In genomic region chr21:36945496-36946138, GRCh38 we compare ENCODE assay signal across 1 cellular context.
TF ChIP-seq lines count a peak whose summit lies in the region.

No MANE protein-coding gene starts in this region.

TF ChIP-seq in K562, 482 proteins besides CTCF, POLR2A, EP300 and RAD21 (continued from another document and continues in another):
- no peak for TF ChIP-seq CGGBP1 (CRISPR knock-in tag; IDR thresholded peaks at IDR 0.05)
- no peak for TF ChIP-seq ZNF551 (CRISPR knock-in tag; IDR thresholded peaks at IDR 0.05)
- TF ChIP-seq THRA (IDR thresholded peaks at IDR 0.05) = no peak
- peak; percentile 74 for TF ChIP-seq TEAD4 (IDR thresholded peaks at IDR 0.05; ENCODE audit: low read length)
- TF ChIP-seq TEAD4 (CRISPR knock-in tag; IDR thresholded peaks at IDR 0.05; ENCODE audit: borderline replicate concordance) = no peak
- no peak for TF ChIP-seq NR3C1 (CRISPR knock-in tag; IDR thresholded peaks at IDR 0.05)
- TF ChIP-seq ID3 (CRISPR knock-in tag; IDR thresholded peaks at IDR 0.05) = no peak
- no peak for TF ChIP-seq ID3 (tag; IDR thresholded peaks at IDR 0.05)
- no peak for TF ChIP-seq FOXJ2 (tag; IDR thresholded peaks at IDR 0.05)
- no peak for TF ChIP-seq GMEB1 (CRISPR knock-in tag; IDR thresholded peaks at IDR 0.05)
- TF ChIP-seq PREB (CRISPR knock-in tag; IDR thresholded peaks at IDR 0.05) = no peak
- TF ChIP-seq NONO (IDR thresholded peaks at IDR 0.05; ENCODE audit: low read depth in 2 of 2, low read length in 1 of 2) = no peak
- no peak for TF ChIP-seq WHSC1 (IDR thresholded peaks at IDR 0.05; ENCODE audit: low read length)
- no peak for TF ChIP-seq HOXB6 (CRISPR knock-in tag; IDR thresholded peaks at IDR 0.05; ENCODE audit: borderline replicate concordance)
- no peak for TF ChIP-seq SIX5 (IDR thresholded peaks at IDR 0.05; ENCODE audit: borderline replicate concordance in 1 of 2, insufficient read depth in 1 of 2, low read depth in 1 of 2, low read length in 2 of 2)
- TF ChIP-seq ARID3B (CRISPR knock-in tag; IDR thresholded peaks at IDR 0.05; ENCODE audit: borderline replicate concordance) = no peak
- TF ChIP-seq ZNF511 (CRISPR knock-in tag; IDR thresholded peaks at IDR 0.05) = no peak
- TF ChIP-seq ARID1B (IDR thresholded peaks at IDR 0.05) = peak; percentile 80
- no peak for TF ChIP-seq TCF15 (CRISPR knock-in tag; IDR thresholded peaks at IDR 0.05)
- TF ChIP-seq SP1 (CRISPR knock-in tag; IDR thresholded peaks at IDR 0.05) = no peak
- TF ChIP-seq ILF3 (IDR thresholded peaks at IDR 0.05; ENCODE audit: borderline replicate concordance) = no peak
- no peak for TF ChIP-seq CCNT2 (IDR thresholded peaks at IDR 0.05; ENCODE audit: borderline replicate concordance, extremely low read depth, insufficient read length, low read depth, low read length)
- TF ChIP-seq TCFL5 (CRISPR knock-in tag; conservative IDR thresholded peaks at IDR 0.05) = no peak
- TF ChIP-seq SMAD2 (IDR thresholded peaks at IDR 0.05; ENCODE audit: low read depth, low read length) = no peak
- no peak for TF ChIP-seq ZFP1 (CRISPR knock-in tag; IDR thresholded peaks at IDR 0.05)
- no peak for TF ChIP-seq HMGN3 (IDR thresholded peaks at IDR 0.05; ENCODE audit: borderline replicate concordance, extremely low read depth, insufficient read length, low read depth, low read length)
- no peak for TF ChIP-seq NFYB (IDR thresholded peaks at IDR 0.05; ENCODE audit: extremely low read depth, insufficient read length)
- TF ChIP-seq ZNF707 (CRISPR knock-in tag; conservative IDR thresholded peaks at IDR 0.05) = no peak
- TF ChIP-seq PHTF2 (CRISPR knock-in tag; IDR thresholded peaks at IDR 0.05) = no peak
- TF ChIP-seq IRF9 (tag; IDR thresholded peaks at IDR 0.05) = no peak
- TF ChIP-seq DPF2 (IDR thresholded peaks at IDR 0.05) = peak; percentile 77; the same call in 1 of the 2 replicates
- no peak for TF ChIP-seq ELK1 (CRISPR knock-in tag; IDR thresholded peaks at IDR 0.05)
- TF ChIP-seq ZNF785 (CRISPR knock-in tag; IDR thresholded peaks at IDR 0.05) = no peak
- no peak for TF ChIP-seq TRIM25 (IDR thresholded peaks at IDR 0.05; ENCODE audit: borderline replicate concordance)
- TF ChIP-seq ZNF449 (CRISPR knock-in tag; IDR thresholded peaks at IDR 0.05) = no peak
- TF ChIP-seq ZBTB17 (CRISPR knock-in tag; IDR thresholded peaks at IDR 0.05) = no peak
- TF ChIP-seq ZEB2 (IDR thresholded peaks at IDR 0.05) = peak; percentile 88
- no peak for TF ChIP-seq RCOR1 (IDR thresholded peaks at IDR 0.05; ENCODE audit: borderline replicate concordance in 1 of 2, low read depth in 2 of 2, low read length in 2 of 2)
- TF ChIP-seq RFX1 (IDR thresholded peaks at IDR 0.05) = peak; percentile 48; the same call in 1 of the 2 replicates
- TF ChIP-seq ZC3H8 (IDR thresholded peaks at IDR 0.05) = no peak
- TF ChIP-seq THRAP3 (IDR thresholded peaks at IDR 0.05; ENCODE audit: borderline replicate concordance) = no peak
- no peak for TF ChIP-seq MXI1 (IDR thresholded peaks at IDR 0.05; ENCODE audit: low read depth, low read length)
- TF ChIP-seq MTF1 (CRISPR knock-in tag; IDR thresholded peaks at IDR 0.05; ENCODE audit: borderline replicate concordance) = no peak
- TF ChIP-seq RBM15 (IDR thresholded peaks at IDR 0.05; ENCODE audit: insufficient read depth, low read length) = no peak
- TF ChIP-seq ZNF384 (IDR thresholded peaks at IDR 0.05; ENCODE audit: low read depth, low read length) = no peak
- no peak for TF ChIP-seq UBTF (IDR thresholded peaks at IDR 0.05; ENCODE audit: borderline replicate concordance in 1 of 2, low read depth in 2 of 2, low read length in 2 of 2)
- peak; percentile 62; the same call in 1 of the 2 replicates for TF ChIP-seq ZNF766 (CRISPR knock-in tag; conservative IDR thresholded peaks at IDR 0.05)
- peak; percentile 67; the same call in 1 of the 2 replicates for TF ChIP-seq SMARCA4 (IDR thresholded peaks at IDR 0.05)
- TF ChIP-seq ZNF561 (CRISPR knock-in tag; conservative IDR thresholded peaks at IDR 0.05) = no peak
- no peak for TF ChIP-seq POLR2G (IDR thresholded peaks at IDR 0.05; ENCODE audit: low read depth, low read length)
- no peak for TF ChIP-seq BCL6 (CRISPR knock-in tag; IDR thresholded peaks at IDR 0.05)
- TF ChIP-seq CBX5 (IDR thresholded peaks at IDR 0.05; ENCODE audit: borderline replicate concordance, low read depth) = no peak
